14 cellular contexts compared by ENCODE assay signal in genomic region chr16:22627043-22627442, GRCh38.
DNase-seq lines count a peak whose midpoint lies in the region; ATAC-seq, FAIRE-seq and TF ChIP-seq lines count a peak whose summit lies in the region.
"Had no signal": no experiment of that assay in that cellular context is flagged by ENCODE, and none has a peak within 500 bp of the region (broad histone marks: within the 10 kb centered on the region; RNA-seq: fewer than 3 reads in every experiment).

No MANE protein-coding gene starts in this region.

- H3K79me2 ChIP-seq in HepG2 (ENCODE audit: insufficient read depth, low read length) = no peaks in the 10 kb centered on the region

- TF ChIP-seq RAD21 in HepG2 (CRISPR knock-in tag; IDR thresholded peaks at IDR 0.05) = no peak

- no peaks in the 10 kb centered on the region for H3K9me3 ChIP-seq in HepG2 (ENCODE audit: low read length)
- no peaks in the 10 kb centered on the region for H3K9me3 ChIP-seq in right lobe of liver

- no peak overlapping the region for H3K27ac ChIP-seq in HepG2 (ENCODE audit: extremely low read length, insufficient read depth, low read length)
- H3K27ac ChIP-seq in right lobe of liver = no peak overlapping the region
- H3K27ac ChIP-seq: 22Rv1 had no signal

- no peak overlapping the region for H3K4me3 ChIP-seq in HepG2 (replicated peaks in 1 of 3; ENCODE audit: insufficient read depth in 1 of 3, low read depth in 2 of 3, low read length in 3 of 3)
- no peak overlapping the region for H3K4me3 ChIP-seq in right lobe of liver

- H3K4me1 ChIP-seq in HepG2 (ENCODE audit: insufficient read depth, low read length) (no peaks in the 10 kb centered on the region), right lobe of liver (no peaks in the 10 kb centered on the region)

- CTCF ChIA-PET in HepG2 (lab: Yijun Ruan, JAX; ENCODE audit: low intra/inter-chr PET ratio, low total read pairs) = no interaction called here

- DNase-seq in DMS53 (lab: John Stamatoyannopoulos, UW) = peak; percentile 22
- DNase-seq in DMS53 treated with DMSO at 0.1 percent for 48 hours (lab: John Stamatoyannopoulos, UW; ENCODE audit: unreplicated experiment) = no peak
- DNase-seq in HepG2 (ENCODE audit: low spot score) = no peak
- DNase-seq in right lobe of liver = no peak
- DNase-seq in epidermal melanocyte (ENCODE audit: insufficient read length, low spot score) = peak; percentile 10
- DNase-seq in GOT3 (lab: John Stamatoyannopoulos, UW) = no peak
- no peak for DNase-seq in effector CD4-positive, alpha-beta T cell
- DNase-seq: CD8-positive, alpha-beta T cell; COR-L47; H7 had no signal

- TF ChIP-seq POLR2A in HepG2 (IDR thresholded peaks at IDR 0.05; ENCODE audit: insufficient read depth in 1 of 2, low read depth in 2 of 2, low read length in 2 of 2) (no peak), right lobe of liver (IDR thresholded peaks at IDR 0.05) (no peak)

- no peak for TF ChIP-seq CTCF in HepG2 (CRISPR knock-in tag; IDR thresholded peaks at IDR 0.05)
- no peak for TF ChIP-seq CTCF in right lobe of liver (IDR thresholded peaks at IDR 0.05)

- no peak overlapping the region for H3K4me2 ChIP-seq in HepG2 (ENCODE audit: low read depth, low read length)

- no peak overlapping the region for H3K9ac ChIP-seq in HepG2 (ENCODE audit: insufficient read depth, low read depth, low read length)

- TF ChIP-seq EP300 in HepG2 (IDR thresholded peaks at IDR 0.05; ENCODE audit: low read depth in 2 of 2, low read length in 2 of 2) (no peak), HepG2 (CRISPR knock-in tag; IDR thresholded peaks at IDR 0.05; ENCODE audit: borderline replicate concordance) (no peak)

- intact Hi-C loops in HepG2 (cut with micrococcal nuclease; ENCODE audit: unreplicated experiment) = no loop called here
- intact Hi-C loops in right lobe of liver (cut with DNase I) = no loop called here

- no TSS peak for BruUV-seq in HepG2 (replicated peaks; lab: Mats Ljungman, UMichigan)

- FAIRE-seq in HepG2 (lab: Jason Lieb, UNC) = no peak
- FAIRE-seq: D721Med, GM12891 had no signal

- ATAC-seq in HepG2 (no peak), right lobe of liver (no peak), HG02571 (IDR thresholded peaks at IDR 0.05; ENCODE audit: unreplicated experiment) (no peak)
- ATAC-seq: CD8-positive, alpha-beta T cell had no signal

- in situ Hi-C loops in HepG2 (cut with HindIII; ENCODE audit: extremely low pct_ligation_motif_present, low pct_unique_long_range_greater_than_20kb) = no loop called here

- 16% methylated on average over 5 of the region's 5 CpGs for WGBS in HepG2 (ENCODE audit: low lambda C conversion rate)
- 38% methylated on average over 5 of the region's 5 CpGs for WGBS in right lobe of liver (ENCODE audit: insufficient coverage, low coverage, low lambda C conversion rate, missing lambda C conversion rate)

- H2AFZ ChIP-seq in HepG2 (ENCODE audit: low read length) = no peak overlapping the region

- H4K20me1 ChIP-seq in HepG2 (ENCODE audit: insufficient read depth, low read length) = no peaks in the 10 kb centered on the region

- peaks cover 4 to 57% of the 10 kb centered on the region in 2 experiments; a peak in 2 of 5 replicates for H3K27me3 ChIP-seq in HepG2 (ENCODE audit: control insufficient read depth in 1 of 2, insufficient read depth in 2 of 2, low read length in 2 of 2)
- H3K27me3 ChIP-seq in right lobe of liver = no peaks in the 10 kb centered on the region

- POLR2A ChIA-PET in HepG2 (lab: Yijun Ruan, JAX) = no interaction called here

- H3K36me3 ChIP-seq in HepG2 (replicated peaks in 1 of 2; ENCODE audit: control insufficient read depth in 1 of 2, insufficient read depth in 2 of 2, low read length in 2 of 2) = no peaks in the 10 kb centered on the region
- H3K36me3 ChIP-seq in right lobe of liver = no peaks in the 10 kb centered on the region

TF ChIP-seq in HepG2, 621 proteins besides CTCF, POLR2A, EP300 and RAD21:
- TF ChIP-seq ONECUT2 (CRISPR knock-in tag; IDR thresholded peaks at IDR 0.05) = no peak
- peak; percentile 34 for TF ChIP-seq ZNF781 (CRISPR knock-in tag; IDR thresholded peaks at IDR 0.05; ENCODE audit: borderline replicate concordance, not compliant biosample characterization)
- no peak for TF ChIP-seq FOXM1 (CRISPR knock-in tag; IDR thresholded peaks at IDR 0.05)
- TF ChIP-seq FUBP1 (CRISPR knock-in tag; IDR thresholded peaks at IDR 0.05; ENCODE audit: borderline replicate concordance) = no peak
- peak; percentile 25 for TF ChIP-seq MED8 (CRISPR knock-in tag; IDR thresholded peaks at IDR 0.05; ENCODE audit: insufficient replicate concordance)
- TF ChIP-seq BORCS8-MEF2B (CRISPR knock-in tag; IDR thresholded peaks at IDR 0.05) = no peak
- 0 out of 2 replicates have a peak, but pooled peaks have one; percentile 16 for TF ChIP-seq HNF1B (CRISPR knock-in tag; IDR thresholded peaks at IDR 0.05)
- 0 out of 2 replicates have a peak, but pooled peaks have one; percentile 0 for TF ChIP-seq KAT2B (IDR thresholded peaks at IDR 0.05; ENCODE audit: borderline replicate concordance, low read depth, low read length)
- no peak for TF ChIP-seq ZNF570 (CRISPR knock-in tag; IDR thresholded peaks at IDR 0.05; ENCODE audit: borderline replicate concordance)

Comparison
In these comparisons a context has a peak if more than half of its experiments do, and no peak if none do; other contexts are left out.
1. DNase-seq: peak in DMS53 (single experiment) and epidermal melanocyte (single experiment); none in DMS53 treated with DMSO at 0.1 percent for 48 hours (single experiment), HepG2 (single experiment), right lobe of liver (0 of 3), GOT3 (single experiment) and effector CD4-positive, alpha-beta T cell (single experiment).